ENCODE assay signal across 8 cellular contexts in the genomic region with DNA sequence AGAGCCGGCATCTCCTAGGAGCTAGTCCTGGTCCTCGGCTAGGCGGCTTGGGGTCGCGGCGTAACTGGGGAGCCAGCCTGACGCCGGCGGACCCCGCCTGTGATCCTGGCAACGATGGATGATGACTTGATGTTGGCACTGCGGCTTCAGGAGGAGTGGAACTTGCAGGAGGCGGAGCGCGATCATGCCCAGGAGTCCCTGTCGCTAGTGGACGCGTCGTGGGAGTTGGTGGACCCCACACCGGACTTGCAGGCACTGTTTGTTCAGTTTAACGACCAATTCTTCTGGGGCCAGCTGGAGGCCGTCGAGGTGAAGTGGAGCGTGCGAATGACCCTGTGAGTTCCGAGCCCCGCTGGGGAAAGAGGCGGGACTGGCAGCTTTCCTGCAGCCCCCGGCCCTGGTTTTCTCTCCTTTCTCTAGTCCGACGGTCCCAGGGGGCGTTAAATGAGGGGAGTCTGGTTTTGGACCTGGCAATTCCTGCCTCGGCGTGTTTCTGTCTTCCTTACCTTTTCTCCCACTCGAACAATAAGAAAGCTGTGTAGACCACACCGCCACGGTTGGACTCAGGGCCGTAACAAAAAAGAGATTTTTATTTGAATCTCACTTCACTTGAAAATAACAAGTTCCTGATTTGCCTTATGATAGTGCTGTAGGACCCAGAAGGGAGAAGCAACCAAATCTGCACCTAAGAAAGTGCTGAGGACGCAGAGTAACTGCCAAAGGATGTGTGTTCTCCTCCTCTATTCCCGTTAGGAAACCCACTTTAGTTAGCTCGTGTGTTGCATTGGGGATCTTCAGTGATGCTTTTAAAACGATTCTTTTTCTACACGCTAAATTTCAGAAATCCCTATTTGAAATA. TPM values are rescaled to one million over a fixed set of nuclear protein-coding genes. Genes with fewer than 3 reads are reported as not detected.
DNase-seq lines count a peak whose midpoint lies in the region; ATAC-seq, FAIRE-seq and TF ChIP-seq lines count a peak whose summit lies in the region.

A gene with protein sequence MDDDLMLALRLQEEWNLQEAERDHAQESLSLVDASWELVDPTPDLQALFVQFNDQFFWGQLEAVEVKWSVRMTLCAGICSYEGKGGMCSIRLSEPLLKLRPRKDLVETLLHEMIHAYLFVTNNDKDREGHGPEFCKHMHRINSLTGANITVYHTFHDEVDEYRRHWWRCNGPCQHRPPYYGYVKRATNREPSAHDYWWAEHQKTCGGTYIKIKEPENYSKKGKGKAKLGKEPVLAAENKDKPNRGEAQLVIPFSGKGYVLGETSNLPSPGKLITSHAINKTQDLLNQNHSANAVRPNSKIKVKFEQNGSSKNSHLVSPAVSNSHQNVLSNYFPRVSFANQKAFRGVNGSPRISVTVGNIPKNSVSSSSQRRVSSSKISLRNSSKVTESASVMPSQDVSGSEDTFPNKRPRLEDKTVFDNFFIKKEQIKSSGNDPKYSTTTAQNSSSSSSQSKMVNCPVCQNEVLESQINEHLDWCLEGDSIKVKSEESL (plus strand): TSS at position 24 of the 859 bp plus-strand sequence. CDS start 91 bp downstream, at position 115.

- H3K27me3 Mint-ChIP-seq in activated CD4-positive, alpha-beta memory T cell treated with anti-CD3 and anti-CD28 coated beads for 36 hours, result peaks cover 3% of the 10 kb centered on the region

- no peaks in the 10 kb centered on the region for H3K27me3 ChIP-seq in pancreas

- TF ChIP-seq CTCF in pancreas (IDR thresholded peaks at IDR 0.05), result no peak

- peak within 1 kb of the TSS; percentile 80 to 88 (median 84) for H3K27ac ChIP-seq in pancreas

- H3K27ac Mint-ChIP-seq in activated CD4-positive, alpha-beta memory T cell treated with anti-CD3 and anti-CD28 coated beads for 36 hours, result peak within 1 kb of the TSS; percentile 98

- peaks cover 47% of the 10 kb centered on the region for H3K4me1 Mint-ChIP-seq in activated CD4-positive, alpha-beta memory T cell treated with anti-CD3 and anti-CD28 coated beads for 36 hours (ENCODE audit: low read depth)

- POLR2A ChIA-PET in activated CD4-positive, alpha-beta memory T cell treated with anti-CD3 and anti-CD28 coated beads for 36 hours (lab: Charles Lee), result interaction anchor here (0.9 to 1.5 kb wide), 5 partner anchors 18 to 365 kb away, joined by 3 to 9 read pairs (median 3); a partner anchor contains a TSS

- peak within 1 kb of the TSS; percentile 65 to 100 (median 90) for H3K4me3 ChIP-seq in pancreas

- H3K4me1 ChIP-seq in pancreas, result peaks cover 0 to 26% (median 17%) of the 10 kb centered on the region in 3 donors

- peaks cover 2% of the 10 kb centered on the region for H3K9me3 Mint-ChIP-seq in activated CD4-positive, alpha-beta memory T cell treated with anti-CD3 and anti-CD28 coated beads for 36 hours

- FAIRE-seq in pancreas (lab: Jason Lieb, UNC), result no peak

- intact Hi-C loops in activated CD4-positive, alpha-beta memory T cell treated with anti-CD3 and anti-CD28 coated beads for 36 hours (cut with micrococcal nuclease), result loop anchor here (5.0 kb wide), 1 partner anchor 66 kb away; no protein-coding TSS in a partner anchor
- intact Hi-C loops in pancreas (cut with DNase I), result no loop called here

- 0 to 1% methylated on average over 43 of the region's 43 CpGs for WGBS in pancreas, 2 donors

- H3K36me3 ChIP-seq in pancreas, result no peaks in the 10 kb centered on the region

- ATAC-seq in GM19324 (IDR thresholded peaks at IDR 0.05; ENCODE audit: low FRiP score, unreplicated experiment), result peak; percentile 16
- peak; percentile 12 for ATAC-seq in HG03558 (IDR thresholded peaks at IDR 0.05; ENCODE audit: extremely low read depth, unreplicated experiment)
- peak; percentile 68 to 88 (median 78) for ATAC-seq in pancreas

- peaks cover 24% of the 10 kb centered on the region for H3K36me3 Mint-ChIP-seq in activated CD4-positive, alpha-beta memory T cell treated with anti-CD3 and anti-CD28 coated beads for 36 hours

- no peaks in the 10 kb centered on the region for H3K9me3 ChIP-seq in pancreas

- peak within 1 kb of the TSS; percentile 100 for H3K4me3 Mint-ChIP-seq in activated CD4-positive, alpha-beta memory T cell treated with anti-CD3 and anti-CD28 coated beads for 36 hours

- CTCF ChIA-PET in activated CD4-positive, alpha-beta memory T cell treated with anti-CD3 and anti-CD28 coated beads for 36 hours (lab: Charles Lee), result interaction anchor here (0.9 to 2.2 kb wide), 10 partner anchors 19 to 287 kb away, joined by 3 to 9 read pairs (median 4); a partner anchor contains a TSS

- DNase-seq in CD1c-positive myeloid dendritic cell (ENCODE audit: extremely low spot score) (peak; percentile 25), germinal center (ENCODE audit: low spot score) (peak; percentile 30), pancreas (no peak), NCI-H2029 (lab: John Stamatoyannopoulos, UW) (no peak), NCI-H510A treated with DMSO at 0.1 percent for 48 hours (lab: John Stamatoyannopoulos, UW) (no peak)
- DNase-seq in activated CD4-positive, alpha-beta memory T cell treated with anti-CD3 and anti-CD28 coated beads for 36 hours, result no peak

RNA-seq across cellular contexts. Expression of the gene that starts here (rescaled TPM):
- 10 to 100 TPM in 1 of 2 experiments, 1 to 10 TPM in 1; 7.4 to 11.0 TPM for total RNA-seq in activated CD4-positive, alpha-beta memory T cell treated with anti-CD3 and anti-CD28 coated beads for 36 hours
- 1 to 10 TPM; 2.7 to 5.6 (median 3.7) TPM for total RNA-seq in pancreas
- polyA plus RNA-seq in pancreas, result 1 to 10 TPM; 2.2 to 2.6 TPM

Comparison
In these comparisons a context has a peak if more than half of its experiments do, and no peak if none do; other contexts are left out.
1. DNase-seq: peak in CD1c-positive myeloid dendritic cell (single experiment) and germinal center (single experiment); none in activated CD4-positive, alpha-beta memory T cell treated with anti-CD3 and anti-CD28 coated beads for 36 hours (single experiment), pancreas (0 of 6), NCI-H2029 (single experiment) and NCI-H510A treated with DMSO at 0.1 percent for 48 hours (single experiment).
2. ATAC-seq: peak in every context shown above with its lines; median percentile 78 in pancreas; 16 in GM19324; 12 in HG03558.